In genomic region chr18:79466591-79466990, GRCh38 we compare ENCODE assay signal across 13 cellular contexts.
DNase-seq lines count a peak whose midpoint lies in the region; ATAC-seq and TF ChIP-seq lines count a peak whose summit lies in the region.
"Had no signal": no experiment of that assay in that cellular context is flagged by ENCODE, and none has a peak within 500 bp of the region (broad histone marks: within the 10 kb centered on the region; RNA-seq: fewer than 3 reads in every experiment).

No MANE protein-coding gene starts in this region.

- DNase-seq in germinal center (ENCODE audit: low spot score), result peak; percentile 83
- DNase-seq in Kasumi-1 (lab: John Stamatoyannopoulos, UW), result no peak
- DNase-seq in Caco-2, result no peak
- DNase-seq in NCI-H1048 (lab: John Stamatoyannopoulos, UW), result no peak
- no peak for DNase-seq in HuH-7 (ENCODE audit: low spot score)
- DNase-seq: activated CD8-positive, alpha-beta T cell treated with anti-CD3 and anti-CD28 coated beads, Interleukin-2, amount 10 ng/mL, durations not matched to agents 7 days and 5 days; cortex of kidney; NCI-H524; occipital lobe had no signal

- H3K9me3 ChIP-seq in Caco-2, result no peaks in the 10 kb centered on the region

- TF ChIP-seq CTCF in Caco-2 (IDR thresholded peaks at IDR 0.05; ENCODE audit: insufficient read depth in 1 of 2, low read depth in 1 of 2, low read length in 1 of 2, severe bottlenecking in 1 of 2, unreplicated experiment in 1 of 2), result no peak

- H3K9me3 Mint-ChIP-seq in Caco-2 (ENCODE audit: unreplicated experiment), result no peaks in the 10 kb centered on the region

- POLR2A ChIA-PET in Caco-2 (lab: Charles Lee), result no interaction called here

- H3K27me3 ChIP-seq in Caco-2 (replicated peaks; ENCODE audit: control insufficient read depth, insufficient read depth, low read length), result no peaks in the 10 kb centered on the region

- H3K27me3 Mint-ChIP-seq in Caco-2 (ENCODE audit: insufficient read depth, unreplicated experiment), result no peaks in the 10 kb centered on the region

- ATAC-seq in GM18502 (IDR thresholded peaks at IDR 0.05; ENCODE audit: poor library complexity, unreplicated experiment) (peak; percentile 60), GM21515 (IDR thresholded peaks at IDR 0.05; ENCODE audit: unreplicated experiment) (peak; percentile 56), HG03442 (IDR thresholded peaks at IDR 0.05; ENCODE audit: unreplicated experiment) (peak; percentile 29)
- ATAC-seq: activated CD8-positive, alpha-beta T cell treated with anti-CD3 and anti-CD28 coated beads, Interleukin-2, amount 10 ng/mL, durations not matched to agents 7 days and 5 days; left colon had no signal

- intact Hi-C loops in Caco-2 (cut with micrococcal nuclease; ENCODE audit: unreplicated experiment), result no loop called here

- H3K27ac Mint-ChIP-seq in Caco-2 (ENCODE audit: unreplicated experiment), result no peak overlapping the region
- H3K27ac Mint-ChIP-seq: activated CD8-positive, alpha-beta T cell treated with anti-CD3 and anti-CD28 coated beads, Interleukin-2, amount 10 ng/mL, durations not matched to agents 7 days and 5 days had no signal

- H3K4me1 Mint-ChIP-seq in Caco-2 (ENCODE audit: low read depth, unreplicated experiment), result no peaks in the 10 kb centered on the region

- CTCF ChIA-PET in Caco-2 (lab: Charles Lee), result no interaction called here

- H3K4me1 ChIP-seq in Caco-2, result no peaks in the 10 kb centered on the region

- no peak overlapping the region for H3K4me3 ChIP-seq in Caco-2 (ENCODE audit: low read depth, low read length)

- no peak overlapping the region for H3K4me3 Mint-ChIP-seq in Caco-2 (ENCODE audit: unreplicated experiment)
- H3K4me3 Mint-ChIP-seq: activated CD8-positive, alpha-beta T cell treated with anti-CD3 and anti-CD28 coated beads, Interleukin-2, amount 10 ng/mL, durations not matched to agents 7 days and 5 days had no signal

- H3K36me3 ChIP-seq in Caco-2 (ENCODE audit: control insufficient read depth, insufficient read depth, low read length), result no peaks in the 10 kb centered on the region

- no peaks in the 10 kb centered on the region for H3K36me3 Mint-ChIP-seq in Caco-2 (ENCODE audit: insufficient read depth, unreplicated experiment)

- BruUV-seq in Caco-2 (replicated peaks; lab: Mats Ljungman, UMichigan), result no TSS peak
